ENCODE assay signal across 9 cellular contexts in genomic region chr16:4273858-4274291, GRCh38. TPM values are rescaled to one million over a fixed set of nuclear protein-coding genes. Genes with fewer than 3 reads are reported as not detected.
DNase-seq lines count a peak whose midpoint lies in the region; ATAC-seq and TF ChIP-seq lines count a peak whose summit lies in the region.
"Had no signal": no experiment of that assay in that cellular context is flagged by ENCODE, and none has a peak within 500 bp of the region (broad histone marks: within the 10 kb centered on the region; RNA-seq: fewer than 3 reads in every experiment).

No MANE protein-coding gene starts in this region.

- intact Hi-C loops in ascending aorta (cut with DNase I) = loop anchor here (2.0 to 5.0 kb wide), 3 partner anchors 17 to 143 kb away; partner anchors contain the start of genes CORO7 and GLIS2

- H3K9me3 ChIP-seq in ascending aorta = no peaks in the 10 kb centered on the region
- no peaks in the 10 kb centered on the region for H3K9me3 ChIP-seq in smooth muscle cell (replicated peaks; ENCODE audit: low read depth)

- H3K27ac ChIP-seq in RWPE1 (peak overlapping the region; percentile 99), ascending aorta (peak overlapping the region; percentile 86 to 93), smooth muscle cell (ENCODE audit: low read depth) (peak overlapping the region; percentile 69)

- H4K20me1 ChIP-seq in smooth muscle cell (ENCODE audit: low read depth) = no peaks in the 10 kb centered on the region

- peaks cover 0 to 12% of the 10 kb centered on the region in 2 donors for H3K4me1 ChIP-seq in ascending aorta
- peaks cover 7% of the 10 kb centered on the region for H3K4me1 ChIP-seq in smooth muscle cell (ENCODE audit: low read depth)

- H3K27me3 ChIP-seq in ascending aorta (no peaks in the 10 kb centered on the region), smooth muscle cell (ENCODE audit: low read depth) (no peaks in the 10 kb centered on the region)

- CTCF ChIA-PET in RWPE1 (lab: Yijun Ruan, JAX) = interaction anchor here (0.6 to 1.6 kb wide), 10 partner anchors 12 to 131 kb away, joined by 3 to 9 read pairs (median 3); no protein-coding TSS in a partner anchor

- peak overlapping the region; percentile 27 for H3K9ac ChIP-seq in smooth muscle cell (ENCODE audit: low read depth)

- POLR2A ChIA-PET in RWPE1 (lab: Yijun Ruan, JAX; ENCODE audit: low non-redundant PET) = no interaction called here

- DNase-seq in COLO668 (lab: John Stamatoyannopoulos, UW; ENCODE audit: unreplicated experiment) = peak; percentile 59
- DNase-seq in HFF-Myc (ENCODE audit: extremely low read depth, low read depth) = no peak
- peak; percentile 60 for DNase-seq in RWPE1 (ENCODE audit: low spot score)
- DNase-seq in ascending aorta (ENCODE audit: low spot score in 2 of 2) = peak in 1 of 2 donors; percentile 78
- no peak for DNase-seq in smooth muscle cell (lab: John Stamatoyannopoulos, UW; ENCODE audit: unreplicated experiment)
- no peak for DNase-seq in central memory CD4-positive, alpha-beta T cell

- peak overlapping the region; percentile 71 for H2AFZ ChIP-seq in smooth muscle cell (ENCODE audit: low read depth)

- 4% methylated on average over 22 of the region's 24 CpGs for WGBS in smooth muscle cell (ENCODE audit: low lambda C conversion rate)

- TF ChIP-seq CTCF in HFF-Myc (IDR thresholded peaks at IDR 0.05; ENCODE audit: low read depth, low read length, missing control alignments) = peak; percentile 28
- peak; percentile 34 for TF ChIP-seq CTCF in RWPE1 (conservative IDR thresholded peaks at IDR 0.05; ENCODE audit: low read depth)
- peak; percentile 16 to 35 (median 21) for TF ChIP-seq CTCF in ascending aorta (IDR thresholded peaks at IDR 0.05)
- TF ChIP-seq CTCF in smooth muscle cell (IDR thresholded peaks at IDR 0.05; ENCODE audit: borderline replicate concordance, insufficient read depth, poor library complexity, severe bottlenecking) = peak; percentile 39

- no peaks in the 10 kb centered on the region for H3K36me3 ChIP-seq in ascending aorta
- H3K36me3 ChIP-seq in smooth muscle cell (ENCODE audit: low read depth) = no peaks in the 10 kb centered on the region

- peaks cover 17% of the 10 kb centered on the region for H3K79me2 ChIP-seq in smooth muscle cell (ENCODE audit: low read depth)

- H3K4me2 ChIP-seq in smooth muscle cell = peak overlapping the region; percentile 97

- H3F3A ChIP-seq in smooth muscle cell (ENCODE audit: low read depth) = peaks cover 7% of the 10 kb centered on the region

- H3K4me3 ChIP-seq in HFF-Myc (replicated peaks; ENCODE audit: low read depth, low read length) (peak overlapping the region; percentile 90), ascending aorta (peak overlapping the region; percentile 94 to 97), iPS-11a (ENCODE audit: low read depth, low read length) (peak overlapping the region; percentile 67), smooth muscle cell (peak overlapping the region; percentile 69)

- ATAC-seq in GM18907 (IDR thresholded peaks at IDR 0.05; ENCODE audit: unreplicated experiment) = no peak

RNA-seq across cellular contexts. Expression of gene TFAP4, which starts 1.1 kb away (rescaled TPM):
- total RNA-seq in ascending aorta = 5.3 TPM
- total RNA-seq in smooth muscle cell = 2.7 and 9.6 TPM in 2 replicates
- polyA plus RNA-seq in smooth muscle cell = 1.3 and 2.5 TPM in 2 replicates

RNA-seq across cellular contexts. Expression of gene SRL, which starts 32.0 kb away (rescaled TPM):
- 15.6 TPM for total RNA-seq in ascending aorta
- not detected in 2 replicates for total RNA-seq in smooth muscle cell
- 0.08 TPM in 1 of 2 replicates, not detected in the other for polyA plus RNA-seq in smooth muscle cell
- total RNA-seq: activated CD8-positive, alpha-beta memory T cell treated with anti-CD3 and anti-CD28 coated beads for 36 hours had no signal

RNA-seq across cellular contexts. Expression of gene GLIS2, which starts 42.0 kb away (rescaled TPM):
- total RNA-seq in ascending aorta (16.8 TPM), smooth muscle cell (1.2 and 2.8 TPM in 2 replicates)
- 9.2 and 13.4 TPM in 2 replicates for polyA plus RNA-seq in smooth muscle cell

Comparison
In these comparisons a context has a peak if more than half of its experiments do, and no peak if none do; other contexts are left out.
1. DNase-seq: peak in COLO668 (single experiment) and RWPE1 (single experiment); none in HFF-Myc (single experiment), smooth muscle cell (single experiment) and central memory CD4-positive, alpha-beta T cell (single experiment).
2. RNA of gene SRL, which starts 32.0 kb away (total RNA-seq): 15.6 TPM in ascending aorta (single experiment); not detected in smooth muscle cell; every median in the first group is over 10 times any median in the second.
3. Peak in every context shown above with its lines, with median percentiles within 50 percentile points of each other: H3K4me3 ChIP-seq, CTCF ChIP-seq and H3K27ac ChIP-seq.